39 cellular contexts compared by ENCODE assay signal in the genomic region with DNA sequence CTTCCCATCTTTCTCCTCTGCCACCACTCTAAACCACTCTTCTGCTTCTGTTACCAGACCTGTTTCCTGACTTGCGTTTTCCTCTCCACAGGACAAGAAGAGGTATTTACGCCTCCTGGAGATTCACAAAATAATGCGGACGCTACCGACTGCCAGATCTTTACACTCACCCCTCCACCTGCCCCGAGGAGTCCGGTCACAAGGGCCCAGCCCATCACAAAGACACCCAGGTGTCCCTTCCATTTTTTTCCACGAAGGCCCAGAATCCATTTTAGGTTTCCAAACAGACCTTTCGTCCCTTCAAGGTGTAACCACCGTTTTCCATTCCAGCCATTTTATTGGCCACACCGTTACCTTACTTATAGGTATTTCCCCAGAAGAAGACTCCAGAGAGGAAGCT. TPM values are rescaled to one million over a fixed set of nuclear protein-coding genes. Genes with fewer than 3 reads are reported as not detected.
"Had no signal": no experiment of that assay in that cellular context is flagged by ENCODE, and none has a peak within 500 bp of the region (broad histone marks: within the 10 kb centered on the region; RNA-seq: fewer than 3 reads in every experiment).

No MANE protein-coding gene starts in this region.

- H3K4me1 Mint-ChIP-seq: activated T-helper 17 cell treated with anti-CD3 and anti-CD28 coated beads, Interleukin-2, amount 50 U/mL, for 72 hours had no signal

- H3K27me3 ChIP-seq: adrenal gland, body of pancreas, brain microvascular endothelial cell, breast epithelium had no signal

- H3K27ac ChIP-seq: adrenal gland, body of pancreas, brain microvascular endothelial cell, breast epithelium, VCaP had no signal

- H3K9me3 Mint-ChIP-seq: activated B cell treated with CpG ODN at 0.5 μM for 24 hours; activated CD4-positive, alpha-beta memory T cell treated with anti-CD3 and anti-CD28 coated beads for 36 hours; activated CD4-positive, alpha-beta T cell treated with anti-CD3 and anti-CD28 coated beads, Interleukin-2, amount 10 ng/mL, durations not matched to agents 24 days and 14 days; activated CD8-positive, alpha-beta T cell treated with anti-CD3 and anti-CD28 coated beads for 36 hours; activated naive CD4-positive, alpha-beta T cell treated with anti-CD3 and anti-CD28 coated beads for 36 hours; activated naive CD4-positive, alpha-beta T cell treated with anti-CD3 and anti-CD28 coated beads, Interleukin-2, amount 50 U/mL, for 72 hours; activated naive CD8-positive, alpha-beta T cell treated with anti-CD3 and anti-CD28 coated beads for 36 hours; activated T-cell treated with anti-CD3 and anti-CD28 coated beads, Interleukin-2, amount 50 U/mL, for 4 hours; activated T-cell treated with anti-CD3 and anti-CD28 coated beads, Interleukin-2, amount 50 U/mL, for 72 hours; activated T-helper 1 cell treated with anti-CD3 and anti-CD28 coated beads, Interleukin-12 subunit alpha, Interleukin-12 subunit beta, Interleukin-2, Interleukin-4 antibody, amounts not matched to agents 30 ng/mL and 10 ng/mL and 1 ng/mL, durations not matched to agents 14 hours and 24 hours and 36 hours; activated T-helper 17 cell treated with anti-CD3 and anti-CD28 coated beads, Interleukin-2, amount 50 U/mL, for 72 hours; T-helper 1 cell treated with Interleukin-12 subunit alpha and Interleukin-12 subunit beta and Interleukin-4 antibody, amounts not matched to agents 30 μg/mL and 1 μg/mL, for 36 hours; T-helper 2 cell treated with Interferon-gamma antibody and Interleukin-4, amounts not matched to agents 5 μg/mL and 100 μg/mL, for 36 hours had no signal

- H3K4me3 Mint-ChIP-seq: activated B cell treated with CpG ODN at 0.5 μM for 24 hours; activated CD4-positive, alpha-beta memory T cell treated with anti-CD3 and anti-CD28 coated beads for 36 hours; activated CD4-positive, alpha-beta T cell treated with anti-CD3 and anti-CD28 coated beads, Interleukin-2, amount 10 ng/mL, durations not matched to agents 24 days and 14 days; activated CD8-positive, alpha-beta T cell treated with anti-CD3 and anti-CD28 coated beads for 36 hours; activated naive CD4-positive, alpha-beta T cell treated with anti-CD3 and anti-CD28 coated beads for 36 hours; activated naive CD8-positive, alpha-beta T cell treated with anti-CD3 and anti-CD28 coated beads for 36 hours; activated T-cell treated with anti-CD3 and anti-CD28 coated beads, Interleukin-2, amount 50 U/mL, for 4 hours; activated T-cell treated with anti-CD3 and anti-CD28 coated beads, Interleukin-2, amount 50 U/mL, for 72 hours; activated T-helper 1 cell treated with anti-CD3 and anti-CD28 coated beads, Interleukin-12 subunit alpha, Interleukin-12 subunit beta, Interleukin-2, Interleukin-4 antibody, amounts not matched to agents 30 ng/mL and 10 ng/mL and 1 ng/mL, durations not matched to agents 14 hours and 24 hours and 36 hours; activated T-helper 17 cell treated with anti-CD3 and anti-CD28 coated beads, Interleukin-2, amount 50 U/mL, for 72 hours; T-helper 1 cell treated with Interleukin-12 subunit alpha and Interleukin-12 subunit beta and Interleukin-4 antibody, amounts not matched to agents 30 μg/mL and 1 μg/mL, for 36 hours; T-helper 2 cell treated with Interferon-gamma antibody and Interleukin-4, amounts not matched to agents 5 μg/mL and 100 μg/mL, for 36 hours had no signal

- H3K36me3 Mint-ChIP-seq: activated CD4-positive, alpha-beta memory T cell treated with anti-CD3 and anti-CD28 coated beads for 36 hours; activated naive CD4-positive, alpha-beta T cell treated with anti-CD3 and anti-CD28 coated beads, Interleukin-2, amount 50 U/mL, for 72 hours; activated naive CD8-positive, alpha-beta T cell treated with anti-CD3 and anti-CD28 coated beads for 36 hours had no signal

- H3K4me1 ChIP-seq: adrenal gland, body of pancreas, breast epithelium had no signal

- H3K36me3 ChIP-seq: adrenal gland, brain microvascular endothelial cell, breast epithelium had no signal

- DNase-seq: activated B cell treated with CpG ODN at 0.5 μM for 24 hours; activated CD4-positive, alpha-beta memory T cell treated with anti-CD3 and anti-CD28 coated beads for 36 hours; activated CD4-positive, alpha-beta T cell treated with anti-CD3 and anti-CD28 coated beads for 4 hours; activated CD4-positive, alpha-beta T cell treated with anti-CD3 and anti-CD28 coated beads, Interleukin-2, amount 10 ng/mL, durations not matched to agents 24 days and 14 days; activated CD4-positive, alpha-beta T cell treated with anti-CD3 and anti-CD28 coated beads, Interleukin-2, amount 50 U/mL, for 1 hour; activated CD4-positive, alpha-beta T cell treated with anti-CD3 and anti-CD28 coated beads, Interleukin-2, amount 50 U/mL, for 4 hours; activated CD4-positive, CD25-positive, alpha-beta regulatory T cell treated with anti-CD3 and anti-CD28 coated beads, Interleukin-2, amount 50 U/mL, for 72 hours; activated CD8-positive, alpha-beta memory T cell treated with anti-CD3 and anti-CD28 coated beads, Interleukin-2, amount 50 U/mL, for 4 hours; activated CD8-positive, alpha-beta T cell treated with anti-CD3 and anti-CD28 coated beads for 36 hours; activated effector memory CD4-positive, alpha-beta T cell treated with anti-CD3 and anti-CD28 coated beads, Interleukin-2, amount 50 U/mL, for 16 hours; activated gamma-delta T cell treated with Interleukin-2 at 50 U/mL for 16 hours; activated naive CD4-positive, alpha-beta T cell; activated naive CD4-positive, alpha-beta T cell treated with anti-CD3 and anti-CD28 coated beads for 36 hours; activated naive CD4-positive, alpha-beta T cell treated with anti-CD3 and anti-CD28 coated beads, Interleukin-2, amount 50 U/mL, for 16 hours; activated naive CD8-positive, alpha-beta T cell treated with anti-CD3 and anti-CD28 coated beads for 36 hours; activated T-cell treated with anti-CD3 and anti-CD28 coated beads for 4 hours; activated T-cell treated with anti-CD3 and anti-CD28 coated beads, Interleukin-2, amount 50 U/mL, for 1 hour; activated T-cell treated with anti-CD3 and anti-CD28 coated beads, Interleukin-2, amount 50 U/mL, for 4 hours; activated T-cell treated with anti-CD3 and anti-CD28 coated beads, Interleukin-2, amount 50 U/mL, for 72 hours; adrenal gland; amniotic stem cell; aorta; body of pancreas; brain microvascular endothelial cell; central memory CD4-positive, alpha-beta T cell; T-helper 1 cell; T-helper 2 cell; T-helper 9 cell had no signal

- H3K27me3 Mint-ChIP-seq: activated naive CD8-positive, alpha-beta T cell treated with anti-CD3 and anti-CD28 coated beads for 36 hours had no signal

- FAIRE-seq: astrocyte, TTC549 had no signal

- H3K27ac Mint-ChIP-seq: activated B cell treated with CpG ODN at 0.5 μM for 24 hours; activated CD4-positive, alpha-beta memory T cell treated with anti-CD3 and anti-CD28 coated beads for 36 hours; activated CD4-positive, alpha-beta T cell treated with anti-CD3 and anti-CD28 coated beads, Interleukin-2, amount 10 ng/mL, durations not matched to agents 24 days and 14 days; activated CD8-positive, alpha-beta T cell treated with anti-CD3 and anti-CD28 coated beads for 36 hours; activated naive CD4-positive, alpha-beta T cell treated with anti-CD3 and anti-CD28 coated beads for 36 hours; activated naive CD4-positive, alpha-beta T cell treated with anti-CD3 and anti-CD28 coated beads, Interleukin-2, amount 50 U/mL, for 72 hours; activated naive CD8-positive, alpha-beta T cell treated with anti-CD3 and anti-CD28 coated beads for 36 hours; activated T-cell treated with anti-CD3 and anti-CD28 coated beads, Interleukin-2, amount 50 U/mL, for 72 hours; activated T-helper 1 cell treated with anti-CD3 and anti-CD28 coated beads, Interleukin-12 subunit alpha, Interleukin-12 subunit beta, Interleukin-2, Interleukin-4 antibody, amounts not matched to agents 30 ng/mL and 10 ng/mL and 1 ng/mL, durations not matched to agents 14 hours and 24 hours and 36 hours; activated T-helper 17 cell treated with anti-CD3 and anti-CD28 coated beads, Interleukin-2, amount 50 U/mL, for 72 hours; T-helper 1 cell treated with Interleukin-12 subunit alpha and Interleukin-12 subunit beta and Interleukin-4 antibody, amounts not matched to agents 30 μg/mL and 1 μg/mL, for 36 hours; T-helper 2 cell treated with Interferon-gamma antibody and Interleukin-4, amounts not matched to agents 5 μg/mL and 100 μg/mL, for 36 hours had no signal

- ATAC-seq: activated CD8-positive, alpha-beta T cell treated with anti-CD3 and anti-CD28 coated beads for 36 hours; activated naive CD4-positive, alpha-beta T cell treated with anti-CD3 and anti-CD28 coated beads, Interleukin-2, amount 50 U/mL, for 72 hours; activated T-cell treated with anti-CD3 and anti-CD28 coated beads, Interleukin-2, amount 50 U/mL, for 4 hours; activated T-cell treated with anti-CD3 and anti-CD28 coated beads, Interleukin-2, amount 50 U/mL, for 72 hours; activated T-helper 17 cell treated with anti-CD3 and anti-CD28 coated beads, Interleukin-2, amount 50 U/mL, for 72 hours; body of pancreas had no signal

- H3K9me3 ChIP-seq: adrenal gland, body of pancreas, breast epithelium had no signal

- H3K4me3 ChIP-seq: adrenal gland, body of pancreas, breast epithelium had no signal

RNA-seq across cellular contexts. Expression of gene ODAPH, which starts 8.2 kb away (rescaled TPM):
- total RNA-seq: activated B cell treated with CpG ODN at 0.5 μM for 24 hours; activated CD8-positive, alpha-beta T cell treated with anti-CD3 and anti-CD28 coated beads for 36 hours; activated naive CD4-positive, alpha-beta T cell treated with anti-CD3 and anti-CD28 coated beads for 36 hours; activated naive CD4-positive, alpha-beta T cell treated with anti-CD3 and anti-CD28 coated beads, Interleukin-2, amount 50 U/mL, for 72 hours; activated naive CD8-positive, alpha-beta T cell treated with anti-CD3 and anti-CD28 coated beads for 36 hours; activated T-cell treated with anti-CD3 and anti-CD28 coated beads, Interleukin-2, amount 50 U/mL, for 4 hours; adrenal gland; aorta; body of pancreas; breast epithelium; cardiac septum; cerebellum had no signal
- polyA plus RNA-seq: aorta had no signal
